In genomic region chr2:225008179-225008829, GRCh38 we compare ENCODE assay signal across 10 cellular contexts. TPM values are rescaled to one million over a fixed set of nuclear protein-coding genes. Genes with fewer than 3 reads are reported as not detected.
DNase-seq lines count a peak whose midpoint lies in the region; ATAC-seq and TF ChIP-seq lines count a peak whose summit lies in the region.
"Had no signal": no experiment of that assay in that cellular context is flagged by ENCODE, and none has a peak within 500 bp of the region (broad histone marks: within the 10 kb centered on the region; RNA-seq: fewer than 3 reads in every experiment).

No MANE protein-coding gene starts in this region.

- peaks cover 16 to 50% (median 20%) of the 10 kb centered on the region in 10 experiments for H3K4me1 ChIP-seq in BLaER1 treated with 17β-estradiol and CSF1 and Interleukin-3, amounts not matched to agents 10 nM and 100 nM
- no peaks in the 10 kb centered on the region for H3K4me1 ChIP-seq in esophagus muscularis mucosa

- peak overlapping the region; percentile 28 to 67 (median 51) for H3K4me2 ChIP-seq in BLaER1 treated with 17β-estradiol and CSF1 and Interleukin-3, amounts not matched to agents 10 nM and 100 nM

- peaks cover 0 to 18% (median 0%) of the 10 kb centered on the region in 11 experiments; a peak in 3 of 22 replicates for H3K36me3 ChIP-seq in BLaER1 treated with 17β-estradiol and CSF1 and Interleukin-3, amounts not matched to agents 10 nM and 100 nM
- H3K36me3 ChIP-seq in esophagus muscularis mucosa, result no peaks in the 10 kb centered on the region

- WGBS in esophagus muscularis mucosa, result 73% methylated on average over 2 of the region's 2 CpGs

- H4K20me1 ChIP-seq in BLaER1 treated with 17β-estradiol and CSF1 and Interleukin-3, amounts not matched to agents 10 nM and 100 nM, result peaks cover 0 to 46% (median 0%) of the 10 kb centered on the region in 11 experiments; a peak in 1 of 22 replicates

- no peak overlapping the region for H3K9ac ChIP-seq in BLaER1 treated with 17β-estradiol and CSF1 and Interleukin-3, amounts not matched to agents 10 nM and 100 nM

- H3K4me3 ChIP-seq in BLaER1 treated with 17β-estradiol and CSF1 and Interleukin-3, amounts not matched to agents 10 nM and 100 nM, result no peak overlapping the region
- no peak overlapping the region for H3K4me3 ChIP-seq in esophagus muscularis mucosa

- ATAC-seq in GM19372 (IDR thresholded peaks at IDR 0.05; ENCODE audit: low read depth, unreplicated experiment), result peak; percentile 53
- peak; percentile 52 for ATAC-seq in HG03064 (IDR thresholded peaks at IDR 0.05; ENCODE audit: low read depth, unreplicated experiment)
- ATAC-seq in T-cell (replicated peaks in 1 of 4), result no peak
- ATAC-seq in activated CD8-positive, alpha-beta memory T cell treated with anti-CD3 and anti-CD28 coated beads, Interleukin-2, amount 10 ng/mL, durations not matched to agents 7 days and 5 days, result no peak

- intact Hi-C loops in esophagus muscularis mucosa (cut with DNase I), result no loop called here

- H3K4me3 Mint-ChIP-seq in T-cell, result no peak overlapping the region
- no peak overlapping the region for H3K4me3 Mint-ChIP-seq in activated CD8-positive, alpha-beta memory T cell treated with anti-CD3 and anti-CD28 coated beads, Interleukin-2, amount 10 ng/mL, durations not matched to agents 7 days and 5 days

- peak overlapping the region in 6 of 11 experiments; percentile 15 to 64 (median 48); a peak in 10 of 22 replicates for H3K27ac ChIP-seq in BLaER1 treated with 17β-estradiol and CSF1 and Interleukin-3, amounts not matched to agents 10 nM and 100 nM
- no peak overlapping the region for H3K27ac ChIP-seq in esophagus muscularis mucosa (replicated peaks in 1 of 4)
- H3K27ac ChIP-seq: C4-2B had no signal

- TF ChIP-seq POLR2A in esophagus muscularis mucosa (IDR thresholded peaks at IDR 0.05; ENCODE audit: low read depth), result no peak

- no peak for TF ChIP-seq CTCF in esophagus muscularis mucosa (IDR thresholded peaks at IDR 0.05)

- H3K36me3 Mint-ChIP-seq in T-cell, result peaks cover 13% of the 10 kb centered on the region
- H3K36me3 Mint-ChIP-seq in activated CD8-positive, alpha-beta memory T cell treated with anti-CD3 and anti-CD28 coated beads, Interleukin-2, amount 10 ng/mL, durations not matched to agents 7 days and 5 days, result peaks cover 18% of the 10 kb centered on the region

- CTCF ChIA-PET in T-cell (lab: Charles Lee), result interaction anchor here in 1 of 2 donors (0.5 kb wide), 1 partner anchor 108 kb away, joined by 3 read pairs; no protein-coding TSS in a partner anchor
- CTCF ChIA-PET in activated CD8-positive, alpha-beta memory T cell treated with anti-CD3 and anti-CD28 coated beads, Interleukin-2, amount 10 ng/mL, durations not matched to agents 7 days and 5 days (lab: Charles Lee), result interaction anchor here (1.0 to 1.4 kb wide), 4 partner anchors 8 to 163 kb away, joined by 3 to 4 read pairs (median 3); no protein-coding TSS in a partner anchor

- no peaks in the 10 kb centered on the region for H3K27me3 ChIP-seq in BLaER1 treated with 17β-estradiol and CSF1 and Interleukin-3, amounts not matched to agents 10 nM and 100 nM
- no peaks in the 10 kb centered on the region for H3K27me3 ChIP-seq in esophagus muscularis mucosa

- TF ChIP-seq EP300 in esophagus muscularis mucosa (IDR thresholded peaks at IDR 0.05), result no peak

- POLR2A ChIA-PET in T-cell (lab: Charles Lee), result interaction anchor here in 1 of 2 donors (0.6 kb wide), 1 partner anchor 191 kb away, joined by 3 read pairs; no protein-coding TSS in a partner anchor

- no peaks in the 10 kb centered on the region for H3K9me3 ChIP-seq in BLaER1 treated with 17β-estradiol and CSF1 and Interleukin-3, amounts not matched to agents 10 nM and 100 nM (replicated peaks in 1 of 11)
- no peaks in the 10 kb centered on the region for H3K9me3 ChIP-seq in esophagus muscularis mucosa

- peaks cover 86 to 92% (median 91%) of the 10 kb centered on the region in 3 donors for H3K4me1 Mint-ChIP-seq in T-cell
- H3K4me1 Mint-ChIP-seq in activated CD8-positive, alpha-beta memory T cell treated with anti-CD3 and anti-CD28 coated beads, Interleukin-2, amount 10 ng/mL, durations not matched to agents 7 days and 5 days, result peaks cover 76% of the 10 kb centered on the region

- H3K27ac Mint-ChIP-seq in T-cell, result peak overlapping the region; percentile 69 to 70
- H3K27ac Mint-ChIP-seq in activated CD8-positive, alpha-beta memory T cell treated with anti-CD3 and anti-CD28 coated beads, Interleukin-2, amount 10 ng/mL, durations not matched to agents 7 days and 5 days, result no peak overlapping the region

- no peaks in the 10 kb centered on the region for H3K27me3 Mint-ChIP-seq in T-cell
- no peaks in the 10 kb centered on the region for H3K27me3 Mint-ChIP-seq in activated CD8-positive, alpha-beta memory T cell treated with anti-CD3 and anti-CD28 coated beads, Interleukin-2, amount 10 ng/mL, durations not matched to agents 7 days and 5 days

- H3K9me3 Mint-ChIP-seq in T-cell, result no peaks in the 10 kb centered on the region
- H3K9me3 Mint-ChIP-seq in activated CD8-positive, alpha-beta memory T cell treated with anti-CD3 and anti-CD28 coated beads, Interleukin-2, amount 10 ng/mL, durations not matched to agents 7 days and 5 days (ENCODE audit: low read depth), result no peaks in the 10 kb centered on the region

- DNase-seq in T-cell, result no peak
- DNase-seq in activated CD8-positive, alpha-beta memory T cell treated with anti-CD3 and anti-CD28 coated beads, Interleukin-2, amount 10 ng/mL, durations not matched to agents 7 days and 5 days, result no peak
- no peak for DNase-seq in cerebellar nuclear complex (lab: John Stamatoyannopoulos, UW)
- no peak for DNase-seq in stimulated activated CD4-positive, alpha-beta T cell treated with anti-CD3 and anti-CD28 coated beads, Interleukin-4, amount 100 ng/mL, for 24 hours
- DNase-seq in esophagus muscularis mucosa (ENCODE audit: extremely low spot score), result no peak
- DNase-seq: NCI-H1105 treated with DMSO at 0.1 percent for 48 hours had no signal

RNA-seq across cellular contexts. Expression of gene DOCK10, which starts 34.0 kb away (rescaled TPM):
- total RNA-seq in T-cell, result 100 to 1,000 TPM; 206 to 266 (median 235) TPM
- total RNA-seq in activated CD8-positive, alpha-beta memory T cell treated with anti-CD3 and anti-CD28 coated beads, Interleukin-2, amount 10 ng/mL, durations not matched to agents 7 days and 5 days, result 100 to 1,000 TPM; 251 to 271 TPM
- total RNA-seq in esophagus muscularis mucosa, result 10 to 100 TPM in 1 of 4 donors, 1 to 10 TPM in 3; 1.9 to 11.6 (median 6.3) TPM

Comparison
In these comparisons a context has a peak if more than half of its experiments do, and no peak if none do; other contexts are left out.
1. H3K27ac ChIP-seq: peak in BLaER1 treated with 17β-estradiol and CSF1 and Interleukin-3, amounts not matched to agents 10 nM and 100 nM (6 of 11); none in esophagus muscularis mucosa (0 of 4).
2. ATAC-seq: peak in GM19372 (single experiment) and HG03064 (single experiment); none in T-cell (0 of 4) and activated CD8-positive, alpha-beta memory T cell treated with anti-CD3 and anti-CD28 coated beads, Interleukin-2, amount 10 ng/mL, durations not matched to agents 7 days and 5 days (single experiment).
3. RNA of gene DOCK10, which starts 34.0 kb away (total RNA-seq): 251 to 271 TPM in activated CD8-positive, alpha-beta memory T cell treated with anti-CD3 and anti-CD28 coated beads, Interleukin-2, amount 10 ng/mL, durations not matched to agents 7 days and 5 days and 206 to 266 TPM in T-cell; 1.9 to 11.6 TPM in esophagus muscularis mucosa; every median in the first group is over 10 times any median in the second.